In genomic region chr7:12786494-12786893, GRCh38 we compare ENCODE assay signal across 1 cellular context.
TF ChIP-seq lines count a peak whose summit lies in the region.

No MANE protein-coding gene starts in this region.

TF ChIP-seq in GM23338, 12 proteins besides CTCF, POLR2A, EP300 and RAD21 (continued from another document):
- TF ChIP-seq ZNF462 (CRISPR knock-in tag; IDR thresholded peaks at IDR 0.05) (no peak), ZNF114 (CRISPR knock-in tag; IDR thresholded peaks at IDR 0.05) (no peak), EZH2 (IDR thresholded peaks at IDR 0.05; ENCODE audit: low read depth, unreplicated experiment) (no peak), CREB1 (CRISPR knock-in tag; IDR thresholded peaks at IDR 0.05; ENCODE audit: low read depth) (no peak), STAT1 (IDR thresholded peaks at IDR 0.05; ENCODE audit: unreplicated experiment) (no peak), ETS1 (IDR thresholded peaks at IDR 0.05) (no peak), ZNF331 (CRISPR knock-in tag; IDR thresholded peaks at IDR 0.05; ENCODE audit: low read depth) (no peak), EZH2phosphoT487 (IDR thresholded peaks at IDR 0.05; ENCODE audit: unreplicated experiment) (no peak)
